ENCODE assay signal across 22 cellular contexts in genomic region chr15:77386626-77387025, GRCh38.
"Had no signal": no experiment of that assay in that cellular context is flagged by ENCODE, and none has a peak within 500 bp of the region (broad histone marks: within the 10 kb centered on the region; RNA-seq: fewer than 3 reads in every experiment).

No MANE protein-coding gene starts in this region.

- H3K4me3 ChIP-seq: ascending aorta, body of pancreas had no signal

- H3K27me3 Mint-ChIP-seq: activated B cell treated with CpG ODN at 0.5 μM for 24 hours; activated CD4-positive, alpha-beta memory T cell treated with anti-CD3 and anti-CD28 coated beads for 36 hours; activated CD4-positive, alpha-beta T cell treated with anti-CD3 and anti-CD28 coated beads, Interleukin-2, amount 10 ng/mL, durations not matched to agents 7 days and 5 days; activated naive CD8-positive, alpha-beta T cell treated with anti-CD3 and anti-CD28 coated beads, Interleukin-2, amount 50 U/mL, for 24 hours; central memory CD8-positive, alpha-beta T cell; T-helper 17 cell had no signal

- DNase-seq: activated B cell treated with CpG ODN at 0.5 μM for 24 hours; activated CD4-positive, alpha-beta memory T cell treated with anti-CD3 and anti-CD28 coated beads for 36 hours; activated CD4-positive, alpha-beta T cell treated with anti-CD3 and anti-CD28 coated beads for 1 hour; activated CD4-positive, alpha-beta T cell treated with anti-CD3 and anti-CD28 coated beads, Interleukin-2, amount 10 ng/mL, durations not matched to agents 7 days and 5 days; activated CD8-positive, alpha-beta memory T cell treated with anti-CD3 and anti-CD28 coated beads for 24 hours; activated effector memory CD4-positive, alpha-beta T cell treated with anti-CD3 and anti-CD28 coated beads, Interleukin-2, amount 50 U/mL, for 16 hours; activated naive CD4-positive, alpha-beta T cell treated with Interleukin-2 at 50 U/mL for 16 hours; activated naive CD8-positive, alpha-beta T cell treated with anti-CD3 and anti-CD28 coated beads, Interleukin-2, amount 50 U/mL, for 24 hours; activated T-cell treated with anti-CD3 and anti-CD28 coated beads, Interleukin-2, amount 50 U/mL, for 4 hours; amniotic stem cell; body of pancreas; NCI-H1092; NCI-H1930; NCI-H446; NCI-H524; NCI-H82; SIG-M5; T-helper 17 cell; T1000 had no signal

- H3K36me3 Mint-ChIP-seq: activated CD4-positive, alpha-beta memory T cell treated with anti-CD3 and anti-CD28 coated beads for 36 hours; activated naive CD4-positive, alpha-beta T cell treated with anti-CD3 and anti-CD28 coated beads, Interleukin-2, amount 50 U/mL, for 72 hours had no signal

- H3K4me3 Mint-ChIP-seq: activated B cell treated with CpG ODN at 0.5 μM for 24 hours; activated CD4-positive, alpha-beta memory T cell treated with anti-CD3 and anti-CD28 coated beads for 36 hours; activated CD4-positive, alpha-beta T cell treated with anti-CD3 and anti-CD28 coated beads, Interleukin-2, amount 10 ng/mL, durations not matched to agents 7 days and 5 days; activated naive CD8-positive, alpha-beta T cell treated with anti-CD3 and anti-CD28 coated beads, Interleukin-2, amount 50 U/mL, for 24 hours; activated T-cell treated with anti-CD3 and anti-CD28 coated beads, Interleukin-2, amount 50 U/mL, for 4 hours; central memory CD8-positive, alpha-beta T cell; T-helper 17 cell had no signal

- H3K9me3 Mint-ChIP-seq: activated B cell treated with CpG ODN at 0.5 μM for 24 hours; activated CD4-positive, alpha-beta memory T cell treated with anti-CD3 and anti-CD28 coated beads for 36 hours; activated CD4-positive, alpha-beta T cell treated with anti-CD3 and anti-CD28 coated beads, Interleukin-2, amount 10 ng/mL, durations not matched to agents 7 days and 5 days; activated naive CD4-positive, alpha-beta T cell treated with anti-CD3 and anti-CD28 coated beads, Interleukin-2, amount 50 U/mL, for 72 hours; activated naive CD8-positive, alpha-beta T cell treated with anti-CD3 and anti-CD28 coated beads, Interleukin-2, amount 50 U/mL, for 24 hours; activated T-cell treated with anti-CD3 and anti-CD28 coated beads, Interleukin-2, amount 50 U/mL, for 4 hours; central memory CD8-positive, alpha-beta T cell had no signal

- H3K27ac Mint-ChIP-seq: activated B cell treated with CpG ODN at 0.5 μM for 24 hours; activated CD4-positive, alpha-beta memory T cell treated with anti-CD3 and anti-CD28 coated beads for 36 hours; activated CD4-positive, alpha-beta T cell treated with anti-CD3 and anti-CD28 coated beads, Interleukin-2, amount 10 ng/mL, durations not matched to agents 7 days and 5 days; activated naive CD4-positive, alpha-beta T cell treated with anti-CD3 and anti-CD28 coated beads, Interleukin-2, amount 50 U/mL, for 72 hours; activated naive CD8-positive, alpha-beta T cell treated with anti-CD3 and anti-CD28 coated beads, Interleukin-2, amount 50 U/mL, for 24 hours; T-helper 17 cell had no signal

- H3K4me1 Mint-ChIP-seq: central memory CD8-positive, alpha-beta T cell had no signal

- ATAC-seq: activated naive CD4-positive, alpha-beta T cell treated with anti-CD3 and anti-CD28 coated beads, Interleukin-2, amount 50 U/mL, for 72 hours; activated naive CD8-positive, alpha-beta T cell treated with anti-CD3 and anti-CD28 coated beads, Interleukin-2, amount 50 U/mL, for 24 hours; activated T-cell treated with anti-CD3 and anti-CD28 coated beads, Interleukin-2, amount 50 U/mL, for 4 hours; body of pancreas; T-helper 17 cell had no signal
